Comparison of ENCODE assay signal across 8 cellular contexts in the genomic region with DNA sequence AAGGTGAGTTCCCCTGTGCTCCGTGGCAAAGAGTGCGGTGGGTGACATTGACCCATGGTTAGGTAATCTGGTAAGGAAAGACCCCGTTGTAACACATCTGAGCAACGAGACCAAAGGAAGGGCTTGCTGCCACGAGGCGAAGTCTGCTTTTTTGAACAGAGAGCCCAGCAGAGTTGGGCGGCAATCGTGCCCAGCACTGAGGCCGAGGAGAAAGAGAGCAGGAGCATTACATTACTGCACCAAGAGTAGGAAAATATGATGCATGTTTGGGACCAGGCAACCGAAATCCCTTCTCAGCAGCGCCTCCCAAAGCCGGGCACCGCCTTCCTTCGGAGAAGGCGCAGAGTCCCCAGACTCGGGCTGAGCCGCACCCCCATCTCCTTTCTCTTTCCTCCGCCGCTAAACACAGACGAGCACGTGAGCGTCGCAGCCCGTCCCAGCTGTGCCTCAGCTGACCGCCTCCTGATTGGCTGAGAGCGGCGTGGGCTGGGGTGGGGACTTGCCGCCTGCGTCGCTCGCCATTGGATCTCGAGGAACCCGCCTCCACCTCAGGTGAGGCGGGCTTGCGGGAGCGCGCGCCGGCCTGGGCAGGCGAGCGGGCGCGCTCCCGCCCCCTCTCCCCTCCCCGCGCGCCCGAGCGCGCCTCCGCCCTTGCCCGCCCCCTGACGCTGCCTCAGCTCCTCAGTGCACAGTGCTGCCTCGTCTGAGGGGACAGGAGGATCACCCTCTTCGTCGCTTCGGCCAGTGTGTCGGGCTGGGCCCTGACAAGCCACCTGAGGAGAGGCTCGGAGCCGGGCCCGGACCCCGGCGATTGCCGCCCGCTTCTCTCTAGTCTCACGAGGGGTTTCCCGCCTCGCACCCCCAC. TPM values are rescaled to one million over a fixed set of nuclear protein-coding genes. Genes with fewer than 3 reads are reported as not detected.
A peak's percentile ranks its signal among the peaks of the same experiment; 100 is the strongest.
DNase-seq lines count a peak whose midpoint lies in the region; ATAC-seq and TF ChIP-seq lines count a peak whose summit lies in the region.

TSS of gene HIF1A (plus strand) at position 684 of the 865 bp plus-strand sequence. CDS start 292 bp downstream, outside the sequence.

- ATAC-seq in HG02623 (IDR thresholded peaks at IDR 0.05; ENCODE audit: unreplicated experiment) (peak; percentile 91), omental fat pad (ENCODE audit: low FRiP score) (peak; percentile 99)

- TF ChIP-seq CTCF in GM10266 (IDR thresholded peaks at IDR 0.05; ENCODE audit: control insufficient read depth, insufficient read depth, low read depth, missing control alignments) (peak; percentile 28), omental fat pad (IDR thresholded peaks at IDR 0.05) (no peak), testis (IDR thresholded peaks at IDR 0.05) (peak in 1 of 3 experiments; percentile 2)

- no peaks in the 10 kb centered on the region for H3K27me3 ChIP-seq in testis

- peak; percentile 80 for TF ChIP-seq POLR2A in testis (IDR thresholded peaks at IDR 0.05)

- H3K4me1 ChIP-seq in testis: peaks cover 8% of the 10 kb centered on the region

- no peaks in the 10 kb centered on the region for H3K36me3 ChIP-seq in testis (ENCODE audit: low read depth, missing control alignments)

- peak; percentile 96 for DNase-seq in GM10266 (ENCODE audit: extremely low spot score)
- DNase-seq in NCI-H1105 (lab: John Stamatoyannopoulos, UW): peak; percentile 99
- peak; percentile 82 for DNase-seq in SKM-1 treated with dmso at 0.1 percent for 144 hours (lab: John Stamatoyannopoulos, UW; ENCODE audit: unreplicated experiment)
- DNase-seq in activated naive CD8-positive, alpha-beta T cell treated with anti-CD3 and anti-CD28 coated beads for 36 hours: peak; percentile 98
- DNase-seq in glomerular visceral epithelial cell (ENCODE audit: extremely low spot score): peak; percentile 99
- DNase-seq in omental fat pad (ENCODE audit: low spot score): peak; percentile 80
- peak; percentile 98 for DNase-seq in testis

- peaks cover 3% of the 10 kb centered on the region for H3K9me3 Mint-ChIP-seq in activated naive CD8-positive, alpha-beta T cell treated with anti-CD3 and anti-CD28 coated beads for 36 hours

- no peaks in the 10 kb centered on the region for H3K9me3 ChIP-seq in testis

- peak within 1 kb of the TSS; percentile 73 to 97 for H3K4me3 ChIP-seq in testis

- H3K36me3 Mint-ChIP-seq in activated naive CD8-positive, alpha-beta T cell treated with anti-CD3 and anti-CD28 coated beads for 36 hours: peaks cover 43% of the 10 kb centered on the region

- WGBS in testis, 2 donors: 1 to 2% methylated on average over 26 to 31 of the region's 68 CpGs

- peak within 1 kb of the TSS; percentile 96 to 99 for H3K27ac ChIP-seq in testis

- H3K27me3 Mint-ChIP-seq in activated naive CD8-positive, alpha-beta T cell treated with anti-CD3 and anti-CD28 coated beads for 36 hours: no peaks in the 10 kb centered on the region

- H3K27ac Mint-ChIP-seq in activated naive CD8-positive, alpha-beta T cell treated with anti-CD3 and anti-CD28 coated beads for 36 hours: peak within 1 kb of the TSS; percentile 98

- intact Hi-C loops in testis (cut with DNase I; ENCODE audit: low total_unique reads): loop anchor here (10.0 kb wide), 1 partner anchor 230 kb away; no protein-coding TSS in a partner anchor

- H3K4me3 Mint-ChIP-seq in activated naive CD8-positive, alpha-beta T cell treated with anti-CD3 and anti-CD28 coated beads for 36 hours: peak within 1 kb of the TSS; percentile 97

- peaks cover 50% of the 10 kb centered on the region for H3K4me1 Mint-ChIP-seq in activated naive CD8-positive, alpha-beta T cell treated with anti-CD3 and anti-CD28 coated beads for 36 hours

RNA-seq across cellular contexts. Expression of gene HIF1A, which starts in this region (rescaled TPM):
- 100 to 1,000 TPM; 157 to 158 TPM for total RNA-seq in activated naive CD8-positive, alpha-beta T cell treated with anti-CD3 and anti-CD28 coated beads for 36 hours
- total RNA-seq in omental fat pad: 100 to 1,000 TPM in 3 of 4 donors, 10 to 100 TPM in 1; 95.2 to 550 (median 159) TPM
- 100 to 1,000 TPM; 105 to 140 TPM for total RNA-seq in testis
- polyA plus RNA-seq in testis (ENCODE audit: insufficient read depth, low read depth, low replicate concordance): 63.1 TPM

Comparison
In these comparisons a context has a peak if more than half of its experiments do, and no peak if none do; other contexts are left out.
1. Peak in every context shown above with its lines: DNase-seq, ATAC-seq, H3K4me3 ChIP-seq and H3K27ac ChIP-seq.